ENCODE assay signal across 34 cellular contexts in genomic region chr7:4271716-4272015, GRCh38.
"Had no signal": no experiment of that assay in that cellular context is flagged by ENCODE, and none has a peak within 500 bp of the region (broad histone marks: within the 10 kb centered on the region; RNA-seq: fewer than 3 reads in every experiment).

No MANE protein-coding gene starts in this region.

- H3K4me1 ChIP-seq: heart left ventricle had no signal

- H3K27me3 ChIP-seq: brain microvascular endothelial cell had no signal

- FAIRE-seq: astrocyte, bronchial epithelial cell, colon, endometrium, endothelial cell of umbilical vein, frontal cortex had no signal

- H3K4me3 ChIP-seq: heart left ventricle had no signal

- H3K36me3 ChIP-seq: brain microvascular endothelial cell, heart left ventricle, WERI-Rb-1 had no signal

- H3K27ac ChIP-seq: brain microvascular endothelial cell, epithelial cell of prostate, heart left ventricle, WERI-Rb-1 had no signal

- DNase-seq: activated B cell treated with CpG ODN at 0.5 μM for 24 hours; activated CD4-positive, alpha-beta T cell treated with anti-CD3 and anti-CD28 coated beads for 48 hours; activated CD4-positive, alpha-beta T cell treated with anti-CD3 and anti-CD28 coated beads, Interleukin-2, amount 50 U/mL, for 1 hour; activated CD4-positive, alpha-beta T cell treated with anti-CD3 and anti-CD28 coated beads, Interleukin-2, amount 50 U/mL, for 48 hours; activated CD8-positive, alpha-beta memory T cell treated with anti-CD3 and anti-CD28 coated beads for 24 hours; activated CD8-positive, alpha-beta T cell treated with anti-CD3 and anti-CD28 coated beads for 36 hours; activated effector memory CD4-positive, alpha-beta T cell treated with Interleukin-2 at 50 U/mL for 16 hours; activated gamma-delta T cell treated with Interleukin-2 at 50 U/mL for 16 hours; activated naive CD4-positive, alpha-beta T cell treated with anti-CD3 and anti-CD28 coated beads, Interleukin-2, amount 50 U/mL, for 16 hours; activated naive CD4-positive, alpha-beta T cell treated with Interleukin-2 at 50 U/mL for 16 hours; activated T-cell treated with anti-CD3 and anti-CD28 coated beads, Interleukin-2, amount 50 U/mL, for 4 hours; amniotic stem cell; anterior cingulate cortex; brain microvascular endothelial cell; caudate nucleus; cortex of kidney; dermis blood vessel endothelial cell; effector CD4-positive, alpha-beta T cell; foreskin fibroblast; glutamatergic neuron; T-helper 1 cell; T-helper 17 cell; T1000; WERI-Rb-1 had no signal

- ATAC-seq: activated CD4-positive, CD25-positive, alpha-beta regulatory T cell treated with anti-CD3 and anti-CD28 coated beads, Interleukin-2, amount 50 U/mL, for 24 hours; activated CD8-positive, alpha-beta T cell treated with anti-CD3 and anti-CD28 coated beads for 36 hours; activated T-cell treated with anti-CD3 and anti-CD28 coated beads, Interleukin-2, amount 50 U/mL, for 4 hours; activated T-helper 17 cell treated with anti-CD3 and anti-CD28 coated beads, Interleukin-2, amount 50 U/mL, for 72 hours; heart left ventricle; T-helper 17 cell had no signal
